ENCODE assay signal across 16 cellular contexts in the genomic region with DNA sequence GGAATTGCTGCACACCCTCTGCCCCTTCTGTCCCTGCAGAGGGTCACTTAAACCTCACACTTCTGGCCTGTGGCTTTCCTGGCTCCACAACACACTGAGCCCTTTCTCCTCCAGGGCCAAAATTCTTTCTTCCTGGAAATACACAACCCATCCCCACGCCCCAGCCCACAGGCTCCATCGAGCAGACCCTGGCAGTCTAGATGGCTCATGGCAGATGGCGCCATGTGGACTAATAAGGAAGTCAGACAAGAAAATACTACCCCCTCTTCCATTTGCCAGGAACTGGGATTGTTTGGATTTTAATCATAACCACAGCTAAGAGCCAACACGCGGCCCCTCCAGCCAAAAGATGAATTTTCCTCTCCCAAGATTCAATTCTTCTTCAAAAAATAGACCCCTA.
"Had no signal": no experiment of that assay in that cellular context is flagged by ENCODE, and none has a peak within 500 bp of the region (broad histone marks: within the 10 kb centered on the region; RNA-seq: fewer than 3 reads in every experiment).

No MANE protein-coding gene starts in this region.

- H3K4me1 Mint-ChIP-seq: memory B cell; naive thymus-derived CD4-positive, alpha-beta T cell; nephron; stimulated activated naive B cell treated with anti-CD40 and anti-IgM and Interleukin-4, amounts not matched to agents 10 μg/mL and 1 μg/mL and 100 μg/mL, for 72 hours had no signal

- H3K27me3 Mint-ChIP-seq: stimulated activated naive B cell treated with anti-CD40 and anti-IgM and Interleukin-4, amounts not matched to agents 10 μg/mL and 1 μg/mL and 100 μg/mL, for 72 hours; stimulated activated naive CD8-positive, alpha-beta T cell treated with anti-CD3 and anti-CD28 coated beads, Interleukin-15, Interleukin-2, amounts not matched to agents 100 ng/mL and 50 ng/mL, for 24 hours had no signal

- H3K4me3 Mint-ChIP-seq: memory B cell; naive thymus-derived CD4-positive, alpha-beta T cell; nephron; stimulated activated naive B cell treated with anti-CD40 and anti-IgM and Interleukin-4, amounts not matched to agents 10 μg/mL and 1 μg/mL and 100 μg/mL, for 72 hours; stimulated activated naive CD8-positive, alpha-beta T cell treated with anti-CD3 and anti-CD28 coated beads, Interleukin-15, Interleukin-2, amounts not matched to agents 100 ng/mL and 50 ng/mL, for 24 hours had no signal

- DNase-seq: dorsolateral prefrontal cortex; effector CD4-positive, alpha-beta T cell; foreskin fibroblast; gastrocnemius medialis; head of caudate nucleus; naive thymus-derived CD4-positive, alpha-beta T cell; nucleus accumbens; right cardiac atrium; sigmoid colon; spleen; stimulated activated naive B cell treated with anti-CD40 and anti-IgM and Interleukin-4, amounts not matched to agents 10 μg/mL and 1 μg/mL and 100 μg/mL, for 72 hours; upper lobe of left lung had no signal

- ATAC-seq: gastrocnemius medialis; left lobe of liver; naive thymus-derived CD4-positive, alpha-beta T cell; right cardiac atrium; stimulated activated naive B cell treated with anti-CD40 and anti-IgM and Interleukin-4, amounts not matched to agents 10 μg/mL and 1 μg/mL and 100 μg/mL, for 72 hours had no signal

- H3K9me3 Mint-ChIP-seq: memory B cell; stimulated activated naive CD8-positive, alpha-beta T cell treated with anti-CD3 and anti-CD28 coated beads, Interleukin-15, Interleukin-2, amounts not matched to agents 100 ng/mL and 50 ng/mL, for 24 hours had no signal

- H3K36me3 Mint-ChIP-seq: memory B cell; naive thymus-derived CD4-positive, alpha-beta T cell; stimulated activated naive B cell treated with anti-CD40 and anti-IgM and Interleukin-4, amounts not matched to agents 10 μg/mL and 1 μg/mL and 100 μg/mL, for 72 hours had no signal

- H3K27ac Mint-ChIP-seq: memory B cell; naive thymus-derived CD4-positive, alpha-beta T cell; nephron; stimulated activated naive B cell treated with anti-CD40 and anti-IgM and Interleukin-4, amounts not matched to agents 10 μg/mL and 1 μg/mL and 100 μg/mL, for 72 hours; stimulated activated naive CD8-positive, alpha-beta T cell treated with anti-CD3 and anti-CD28 coated beads, Interleukin-15, Interleukin-2, amounts not matched to agents 100 ng/mL and 50 ng/mL, for 24 hours had no signal
